1 cellular context compared by ENCODE assay signal in the genomic region with DNA sequence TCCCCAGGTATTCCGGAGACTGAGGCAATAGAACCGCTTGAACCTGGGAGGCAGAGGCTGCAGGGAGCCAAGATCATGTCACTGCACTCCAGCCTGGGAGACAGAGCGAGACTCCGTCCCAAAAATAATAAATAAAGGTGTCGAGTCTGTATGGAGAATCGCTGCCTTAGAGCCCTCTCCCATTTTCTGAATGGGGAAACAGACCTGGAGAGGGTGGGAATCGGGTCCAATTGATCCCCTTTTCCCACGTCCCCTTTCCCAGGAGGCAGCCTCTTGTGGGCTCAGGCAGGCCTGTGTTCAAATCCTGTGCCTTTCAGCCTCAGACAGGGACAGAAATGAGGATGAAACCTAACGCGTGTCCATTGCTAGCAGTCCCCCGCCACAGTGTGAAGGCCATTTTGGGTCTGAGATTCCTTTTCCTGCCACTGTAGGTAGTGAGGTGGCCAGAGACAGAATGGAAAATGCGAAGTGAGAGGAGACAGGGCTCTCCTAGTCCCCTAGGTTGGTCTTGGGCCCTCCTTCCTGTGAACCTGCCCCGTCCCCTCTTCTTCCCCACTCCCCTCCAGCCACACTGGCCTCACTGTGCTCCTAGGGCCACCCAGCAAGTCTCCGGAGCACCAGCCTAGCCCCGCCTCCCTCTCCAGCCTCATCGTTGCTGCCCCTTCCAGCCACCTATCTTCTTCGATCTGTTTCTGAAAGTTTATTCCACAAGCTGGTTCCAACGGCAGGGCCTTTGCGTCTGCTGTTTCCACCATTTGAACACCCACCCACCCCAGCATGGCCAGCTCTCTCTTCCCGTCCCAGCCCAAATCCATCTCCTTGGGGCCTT.
A peak's percentile ranks its signal among the peaks of the same experiment; 100 is the strongest.
TF ChIP-seq lines count a peak whose summit lies in the region.

No MANE protein-coding gene starts in this region.

TF ChIP-seq in HepG2, 621 proteins besides CTCF, POLR2A, EP300 and RAD21 (continues in another document):
- TF ChIP-seq HNRNPH1 (optimal IDR thresholded peaks at IDR 0.05; ENCODE audit: low read depth, low read length): peak; percentile 85
- TF ChIP-seq KLF12 (CRISPR knock-in tag; IDR thresholded peaks at IDR 0.05; ENCODE audit: borderline replicate concordance): peak; percentile 37; the same call in 1 of the 2 replicates
- TF ChIP-seq BCL6 (CRISPR knock-in tag; IDR thresholded peaks at IDR 0.05): no peak
- TF ChIP-seq ZNF441 (CRISPR knock-in tag; IDR thresholded peaks at IDR 0.05; ENCODE audit: borderline replicate concordance): 0 out of 2 replicates have a peak, but pooled peaks have one; percentile 19
- TF ChIP-seq AKAP8 (CRISPR knock-in tag; IDR thresholded peaks at IDR 0.05): peak; percentile 89
- TF ChIP-seq, protein P1, sequence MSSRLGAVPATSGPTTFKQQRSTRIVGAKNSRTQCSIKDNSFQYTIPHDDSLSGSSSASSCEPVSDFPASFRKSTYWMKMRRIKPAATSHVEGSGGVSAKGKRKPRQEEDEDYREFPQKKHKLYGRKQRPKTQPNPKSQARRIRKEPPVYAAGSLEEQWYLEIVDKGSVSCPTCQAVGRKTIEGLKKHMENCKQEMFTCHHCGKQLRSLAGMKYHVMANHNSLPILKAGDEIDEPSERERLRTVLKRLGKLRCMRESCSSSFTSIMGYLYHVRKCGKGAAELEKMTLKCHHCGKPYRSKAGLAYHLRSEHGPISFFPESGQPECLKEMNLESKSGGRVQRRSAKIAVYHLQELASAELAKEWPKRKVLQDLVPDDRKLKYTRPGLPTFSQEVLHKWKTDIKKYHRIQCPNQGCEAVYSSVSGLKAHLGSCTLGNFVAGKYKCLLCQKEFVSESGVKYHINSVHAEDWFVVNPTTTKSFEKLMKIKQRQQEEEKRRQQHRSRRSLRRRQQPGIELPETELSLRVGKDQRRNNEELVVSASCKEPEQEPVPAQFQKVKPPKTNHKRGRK (CRISPR knock-in tag; IDR thresholded peaks at IDR 0.05): no peak
- TF ChIP-seq, protein P2, sequence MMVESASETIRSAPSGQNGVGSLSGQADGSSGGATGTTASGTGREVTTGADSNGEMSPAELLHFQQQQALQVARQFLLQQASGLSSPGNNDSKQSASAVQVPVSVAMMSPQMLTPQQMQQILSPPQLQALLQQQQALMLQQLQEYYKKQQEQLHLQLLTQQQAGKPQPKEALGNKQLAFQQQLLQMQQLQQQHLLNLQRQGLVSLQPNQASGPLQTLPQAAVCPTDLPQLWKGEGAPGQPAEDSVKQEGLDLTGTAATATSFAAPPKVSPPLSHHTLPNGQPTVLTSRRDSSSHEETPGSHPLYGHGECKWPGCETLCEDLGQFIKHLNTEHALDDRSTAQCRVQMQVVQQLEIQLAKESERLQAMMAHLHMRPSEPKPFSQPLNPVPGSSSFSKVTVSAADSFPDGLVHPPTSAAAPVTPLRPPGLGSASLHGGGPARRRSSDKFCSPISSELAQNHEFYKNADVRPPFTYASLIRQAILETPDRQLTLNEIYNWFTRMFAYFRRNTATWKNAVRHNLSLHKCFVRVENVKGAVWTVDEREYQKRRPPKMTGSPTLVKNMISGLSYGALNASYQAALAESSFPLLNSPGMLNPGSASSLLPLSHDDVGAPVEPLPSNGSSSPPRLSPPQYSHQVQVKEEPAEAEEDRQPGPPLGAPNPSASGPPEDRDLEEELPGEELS (CRISPR knock-in tag; IDR thresholded peaks at IDR 0.05): 0 out of 2 replicates have a peak, but pooled peaks have one; percentile 19
- TF ChIP-seq ZNF260 (CRISPR knock-in tag; IDR thresholded peaks at IDR 0.05; ENCODE audit: borderline replicate concordance, low read depth): no peak
- TF ChIP-seq SP5 (CRISPR knock-in tag; IDR thresholded peaks at IDR 0.05; ENCODE audit: borderline replicate concordance, low read depth): 0 out of 2 replicates have a peak, but pooled peaks have one; percentile 12
- TF ChIP-seq, protein P3, sequence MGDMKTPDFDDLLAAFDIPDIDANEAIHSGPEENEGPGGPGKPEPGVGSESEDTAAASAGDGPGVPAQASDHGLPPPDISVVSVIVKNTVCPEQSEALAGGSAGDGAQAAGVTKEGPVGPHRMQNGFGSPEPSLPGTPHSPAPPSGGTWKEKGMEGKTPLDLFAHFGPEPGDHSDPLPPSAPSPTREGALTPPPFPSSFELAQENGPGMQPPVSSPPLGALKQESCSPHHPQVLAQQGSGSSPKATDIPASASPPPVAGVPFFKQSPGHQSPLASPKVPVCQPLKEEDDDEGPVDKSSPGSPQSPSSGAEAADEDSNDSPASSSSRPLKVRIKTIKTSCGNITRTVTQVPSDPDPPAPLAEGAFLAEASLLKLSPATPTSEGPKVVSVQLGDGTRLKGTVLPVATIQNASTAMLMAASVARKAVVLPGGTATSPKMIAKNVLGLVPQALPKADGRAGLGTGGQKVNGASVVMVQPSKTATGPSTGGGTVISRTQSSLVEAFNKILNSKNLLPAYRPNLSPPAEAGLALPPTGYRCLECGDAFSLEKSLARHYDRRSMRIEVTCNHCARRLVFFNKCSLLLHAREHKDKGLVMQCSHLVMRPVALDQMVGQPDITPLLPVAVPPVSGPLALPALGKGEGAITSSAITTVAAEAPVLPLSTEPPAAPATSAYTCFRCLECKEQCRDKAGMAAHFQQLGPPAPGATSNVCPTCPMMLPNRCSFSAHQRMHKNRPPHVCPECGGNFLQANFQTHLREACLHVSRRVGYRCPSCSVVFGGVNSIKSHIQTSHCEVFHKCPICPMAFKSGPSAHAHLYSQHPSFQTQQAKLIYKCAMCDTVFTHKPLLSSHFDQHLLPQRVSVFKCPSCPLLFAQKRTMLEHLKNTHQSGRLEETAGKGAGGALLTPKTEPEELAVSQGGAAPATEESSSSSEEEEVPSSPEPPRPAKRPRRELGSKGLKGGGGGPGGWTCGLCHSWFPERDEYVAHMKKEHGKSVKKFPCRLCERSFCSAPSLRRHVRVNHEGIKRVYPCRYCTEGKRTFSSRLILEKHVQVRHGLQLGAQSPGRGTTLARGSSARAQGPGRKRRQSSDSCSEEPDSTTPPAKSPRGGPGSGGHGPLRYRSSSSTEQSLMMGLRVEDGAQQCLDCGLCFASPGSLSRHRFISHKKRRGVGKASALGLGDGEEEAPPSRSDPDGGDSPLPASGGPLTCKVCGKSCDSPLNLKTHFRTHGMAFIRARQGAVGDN (CRISPR knock-in tag; IDR thresholded peaks at IDR 0.05): peak; percentile 40; the same call in 1 of the 2 replicates
- TF ChIP-seq, protein P4, sequence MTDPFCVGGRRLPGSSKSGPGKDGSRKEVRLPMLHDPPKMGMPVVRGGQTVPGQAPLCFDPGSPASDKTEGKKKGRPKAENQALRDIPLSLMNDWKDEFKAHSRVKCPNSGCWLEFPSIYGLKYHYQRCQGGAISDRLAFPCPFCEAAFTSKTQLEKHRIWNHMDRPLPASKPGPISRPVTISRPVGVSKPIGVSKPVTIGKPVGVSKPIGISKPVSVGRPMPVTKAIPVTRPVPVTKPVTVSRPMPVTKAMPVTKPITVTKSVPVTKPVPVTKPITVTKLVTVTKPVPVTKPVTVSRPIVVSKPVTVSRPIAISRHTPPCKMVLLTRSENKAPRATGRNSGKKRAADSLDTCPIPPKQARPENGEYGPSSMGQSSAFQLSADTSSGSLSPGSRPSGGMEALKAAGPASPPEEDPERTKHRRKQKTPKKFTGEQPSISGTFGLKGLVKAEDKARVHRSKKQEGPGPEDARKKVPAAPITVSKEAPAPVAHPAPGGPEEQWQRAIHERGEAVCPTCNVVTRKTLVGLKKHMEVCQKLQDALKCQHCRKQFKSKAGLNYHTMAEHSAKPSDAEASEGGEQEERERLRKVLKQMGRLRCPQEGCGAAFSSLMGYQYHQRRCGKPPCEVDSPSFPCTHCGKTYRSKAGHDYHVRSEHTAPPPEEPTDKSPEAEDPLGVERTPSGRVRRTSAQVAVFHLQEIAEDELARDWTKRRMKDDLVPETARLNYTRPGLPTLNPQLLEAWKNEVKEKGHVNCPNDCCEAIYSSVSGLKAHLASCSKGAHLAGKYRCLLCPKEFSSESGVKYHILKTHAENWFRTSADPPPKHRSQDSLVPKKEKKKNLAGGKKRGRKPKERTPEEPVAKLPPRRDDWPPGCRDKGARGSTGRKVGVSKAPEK (CRISPR knock-in tag; IDR thresholded peaks at IDR 0.05; ENCODE audit: borderline replicate concordance): no peak
- no peak for TF ChIP-seq LCORL (IDR thresholded peaks at IDR 0.05)
- no peak for TF ChIP-seq LCORL (CRISPR knock-in tag; IDR thresholded peaks at IDR 0.05)
- TF ChIP-seq ZNF382 (CRISPR knock-in tag; IDR thresholded peaks at IDR 0.05; ENCODE audit: borderline replicate concordance): no peak
- TF ChIP-seq ZNF776 (CRISPR knock-in tag; IDR thresholded peaks at IDR 0.05): no peak
- TF ChIP-seq ZNF615 (CRISPR knock-in tag; IDR thresholded peaks at IDR 0.05; ENCODE audit: borderline replicate concordance): no peak
- no peak for TF ChIP-seq CEBPG (CRISPR knock-in tag; IDR thresholded peaks at IDR 0.05)
- TF ChIP-seq JDP2 (CRISPR knock-in tag; IDR thresholded peaks at IDR 0.05; ENCODE audit: borderline replicate concordance): no peak
- TF ChIP-seq, protein P5, sequence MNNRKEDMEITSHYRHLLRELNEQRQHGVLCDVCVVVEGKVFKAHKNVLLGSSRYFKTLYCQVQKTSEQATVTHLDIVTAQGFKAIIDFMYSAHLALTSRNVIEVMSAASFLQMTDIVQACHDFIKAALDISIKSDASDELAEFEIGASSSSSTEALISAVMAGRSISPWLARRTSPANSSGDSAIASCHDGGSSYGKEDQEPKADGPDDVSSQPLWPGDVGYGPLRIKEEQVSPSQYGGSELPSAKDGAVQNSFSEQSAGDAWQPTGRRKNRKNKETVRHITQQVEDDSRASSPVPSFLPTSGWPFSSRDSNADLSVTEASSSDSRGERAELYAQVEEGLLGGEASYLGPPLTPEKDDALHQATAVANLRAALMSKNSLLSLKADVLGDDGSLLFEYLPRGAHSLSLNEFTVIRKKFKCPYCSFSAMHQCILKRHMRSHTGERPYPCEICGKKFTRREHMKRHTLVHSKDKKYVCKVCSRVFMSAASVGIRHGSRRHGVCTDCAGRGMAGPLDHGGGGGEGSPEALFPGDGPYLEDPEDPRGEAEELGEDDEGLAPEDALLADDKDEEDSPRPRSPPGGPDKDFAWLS (CRISPR knock-in tag; IDR thresholded peaks at IDR 0.05; ENCODE audit: borderline replicate concordance): no peak
- TF ChIP-seq, protein P6, sequence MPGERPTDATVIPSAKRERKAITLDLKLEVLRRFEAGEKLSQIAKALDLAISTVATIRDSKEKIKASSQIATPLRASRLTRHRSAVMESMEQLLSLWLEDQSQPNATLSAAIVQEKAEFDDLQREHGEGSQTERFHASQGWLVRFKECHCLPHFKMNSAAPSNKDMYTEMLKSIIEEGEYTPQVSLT (CRISPR knock-in tag; IDR thresholded peaks at IDR 0.05; ENCODE audit: borderline replicate concordance, low read depth): no peak
- peak; percentile 32; the same call in 1 of the 2 replicates for TF ChIP-seq ZSCAN21 (CRISPR knock-in tag; IDR thresholded peaks at IDR 0.05; ENCODE audit: borderline replicate concordance)
- no peak for TF ChIP-seq SP1 (IDR thresholded peaks at IDR 0.05)
- TF ChIP-seq SP1 (CRISPR knock-in tag; IDR thresholded peaks at IDR 0.05): no peak
- TF ChIP-seq CCDC6 (CRISPR knock-in tag; IDR thresholded peaks at IDR 0.05): no peak
- 0 out of 2 replicates have a peak, but pooled peaks have one; percentile 61 for TF ChIP-seq ZNF788 (CRISPR knock-in tag; IDR thresholded peaks at IDR 0.05; ENCODE audit: borderline replicate concordance)
- no peak for TF ChIP-seq ZFYVE20 (CRISPR knock-in tag; IDR thresholded peaks at IDR 0.05; ENCODE audit: borderline replicate concordance, low read depth)
- TF ChIP-seq ZNF430 (CRISPR knock-in tag; IDR thresholded peaks at IDR 0.05): 0 out of 2 replicates have a peak, but pooled peaks have one; percentile 62
- TF ChIP-seq ZNF749 (CRISPR knock-in tag; IDR thresholded peaks at IDR 0.05; ENCODE audit: borderline replicate concordance): peak; percentile 40; the same call in 1 of the 2 replicates
- no peak for TF ChIP-seq RNF2 (conservative IDR thresholded peaks at IDR 0.05; ENCODE audit: low read depth)
- TF ChIP-seq SUZ12 (IDR thresholded peaks at IDR 0.05; ENCODE audit: low read depth, low read length): no peak
- TF ChIP-seq, protein P7, sequence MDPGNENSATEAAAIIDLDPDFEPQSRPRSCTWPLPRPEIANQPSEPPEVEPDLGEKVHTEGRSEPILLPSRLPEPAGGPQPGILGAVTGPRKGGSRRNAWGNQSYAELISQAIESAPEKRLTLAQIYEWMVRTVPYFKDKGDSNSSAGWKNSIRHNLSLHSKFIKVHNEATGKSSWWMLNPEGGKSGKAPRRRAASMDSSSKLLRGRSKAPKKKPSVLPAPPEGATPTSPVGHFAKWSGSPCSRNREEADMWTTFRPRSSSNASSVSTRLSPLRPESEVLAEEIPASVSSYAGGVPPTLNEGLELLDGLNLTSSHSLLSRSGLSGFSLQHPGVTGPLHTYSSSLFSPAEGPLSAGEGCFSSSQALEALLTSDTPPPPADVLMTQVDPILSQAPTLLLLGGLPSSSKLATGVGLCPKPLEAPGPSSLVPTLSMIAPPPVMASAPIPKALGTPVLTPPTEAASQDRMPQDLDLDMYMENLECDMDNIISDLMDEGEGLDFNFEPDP (CRISPR knock-in tag; conservative IDR thresholded peaks at IDR 0.05): 0 out of 2 replicates have a peak, but pooled peaks have one; percentile 58
- TF ChIP-seq KLF16 (CRISPR knock-in tag; IDR thresholded peaks at IDR 0.05): no peak
- TF ChIP-seq TARDBP (CRISPR knock-in tag; IDR thresholded peaks at IDR 0.05): peak; percentile 25; the same call in 1 of the 2 replicates
- TF ChIP-seq, protein P8, sequence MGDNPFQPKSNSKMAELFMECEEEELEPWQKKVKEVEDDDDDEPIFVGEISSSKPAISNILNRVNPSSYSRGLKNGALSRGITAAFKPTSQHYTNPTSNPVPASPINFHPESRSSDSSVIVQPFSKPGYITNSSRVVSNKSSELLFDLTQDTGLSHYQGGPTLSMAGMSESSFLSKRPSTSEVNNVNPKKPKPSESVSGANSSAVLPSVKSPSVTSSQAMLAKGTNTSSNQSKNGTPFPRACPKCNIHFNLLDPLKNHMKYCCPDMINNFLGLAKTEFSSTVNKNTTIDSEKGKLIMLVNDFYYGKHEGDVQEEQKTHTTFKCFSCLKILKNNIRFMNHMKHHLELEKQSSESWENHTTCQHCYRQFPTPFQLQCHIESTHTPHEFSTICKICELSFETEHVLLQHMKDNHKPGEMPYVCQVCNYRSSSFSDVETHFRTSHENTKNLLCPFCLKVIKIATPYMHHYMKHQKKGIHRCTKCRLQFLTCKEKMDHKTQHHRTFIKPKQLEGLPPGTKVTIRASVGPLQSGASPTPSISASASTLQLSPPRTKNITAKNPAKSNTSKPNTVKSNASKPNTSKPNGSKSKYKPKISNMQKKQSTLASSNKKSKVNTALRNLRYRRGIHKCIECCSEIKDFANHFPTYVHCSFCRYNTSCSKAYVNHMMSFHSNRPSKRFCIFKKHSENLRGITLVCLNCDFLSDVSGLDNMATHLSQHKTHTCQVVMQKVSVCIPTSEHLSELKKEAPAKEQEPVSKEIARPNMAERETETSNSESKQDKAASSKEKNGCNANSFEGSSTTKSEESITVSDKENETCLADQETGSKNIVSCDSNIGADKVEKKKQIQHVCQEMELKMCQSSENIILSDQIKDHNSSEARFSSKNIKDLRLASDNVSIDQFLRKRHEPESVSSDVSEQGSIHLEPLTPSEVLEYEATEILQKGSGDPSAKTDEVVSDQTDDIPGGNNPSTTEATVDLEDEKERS (CRISPR knock-in tag; IDR thresholded peaks at IDR 0.05): no peak
- no peak for TF ChIP-seq TMF1 (CRISPR knock-in tag; IDR thresholded peaks at IDR 0.05; ENCODE audit: low read depth)
- no peak for TF ChIP-seq ZNF550 (CRISPR knock-in tag; IDR thresholded peaks at IDR 0.05; ENCODE audit: borderline replicate concordance)
- peak; percentile 49; the same call in 1 of the 2 replicates for TF ChIP-seq POLR2AphosphoS2 (IDR thresholded peaks at IDR 0.05; ENCODE audit: low read depth, low read length)
- TF ChIP-seq, protein P9, sequence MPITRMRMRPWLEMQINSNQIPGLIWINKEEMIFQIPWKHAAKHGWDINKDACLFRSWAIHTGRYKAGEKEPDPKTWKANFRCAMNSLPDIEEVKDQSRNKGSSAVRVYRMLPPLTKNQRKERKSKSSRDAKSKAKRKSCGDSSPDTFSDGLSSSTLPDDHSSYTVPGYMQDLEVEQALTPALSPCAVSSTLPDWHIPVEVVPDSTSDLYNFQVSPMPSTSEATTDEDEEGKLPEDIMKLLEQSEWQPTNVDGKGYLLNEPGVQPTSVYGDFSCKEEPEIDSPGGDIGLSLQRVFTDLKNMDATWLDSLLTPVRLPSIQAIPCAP (CRISPR knock-in tag; IDR thresholded peaks at IDR 0.05; ENCODE audit: low read depth): no peak
- TF ChIP-seq HIVEP1 (CRISPR knock-in tag; IDR thresholded peaks at IDR 0.05): no peak
